Comparison of ENCODE assay signal across 1 cellular context in the genomic region with DNA sequence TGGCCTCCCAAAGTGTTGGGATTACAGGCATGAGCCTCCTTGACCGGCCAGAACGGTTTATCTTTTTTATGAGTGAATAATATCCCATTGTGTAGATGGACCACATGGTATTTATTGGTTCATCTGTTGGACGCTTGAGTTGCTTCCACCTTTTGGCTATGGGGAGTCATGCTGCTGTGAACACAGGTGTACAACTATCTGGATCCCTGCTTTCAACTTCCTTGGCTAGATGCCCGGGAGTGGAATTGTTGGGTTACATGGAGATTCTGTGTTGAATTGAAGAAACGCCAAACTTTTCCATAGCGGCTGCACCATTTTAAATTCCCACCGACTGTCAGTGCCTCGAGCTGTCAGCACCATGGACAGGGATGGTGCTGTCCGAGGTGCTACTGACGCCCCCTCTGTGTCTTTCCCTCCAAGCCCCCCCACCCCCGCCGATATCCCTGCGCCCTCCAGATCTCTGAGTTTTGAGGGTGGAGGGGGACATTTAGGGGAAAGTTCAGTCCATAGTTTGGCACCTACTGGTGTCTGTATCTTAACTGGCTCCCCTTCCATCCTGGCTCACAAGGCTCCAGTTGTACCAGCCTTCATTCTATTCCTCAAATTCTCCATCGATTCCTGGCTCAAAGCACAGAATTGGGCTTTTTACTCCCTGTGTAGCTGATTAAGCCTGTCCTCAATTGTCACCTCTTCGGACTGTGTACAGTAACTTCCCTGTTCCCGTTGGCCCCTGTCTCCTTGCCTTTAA.
TF ChIP-seq lines count a peak whose summit lies in the region.

No MANE protein-coding gene starts in this region.

TF ChIP-seq in HepG2, 621 proteins besides CTCF, POLR2A, EP300 and RAD21 (continued from another document and continues in another):
- TF ChIP-seq ZNF281 (CRISPR knock-in tag; IDR thresholded peaks at IDR 0.05; ENCODE audit: borderline replicate concordance) = peak; percentile 88
- TF ChIP-seq, protein P1, sequence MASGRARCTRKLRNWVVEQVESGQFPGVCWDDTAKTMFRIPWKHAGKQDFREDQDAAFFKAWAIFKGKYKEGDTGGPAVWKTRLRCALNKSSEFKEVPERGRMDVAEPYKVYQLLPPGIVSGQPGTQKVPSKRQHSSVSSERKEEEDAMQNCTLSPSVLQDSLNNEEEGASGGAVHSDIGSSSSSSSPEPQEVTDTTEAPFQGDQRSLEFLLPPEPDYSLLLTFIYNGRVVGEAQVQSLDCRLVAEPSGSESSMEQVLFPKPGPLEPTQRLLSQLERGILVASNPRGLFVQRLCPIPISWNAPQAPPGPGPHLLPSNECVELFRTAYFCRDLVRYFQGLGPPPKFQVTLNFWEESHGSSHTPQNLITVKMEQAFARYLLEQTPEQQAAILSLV (CRISPR knock-in tag; IDR thresholded peaks at IDR 0.05; ENCODE audit: borderline replicate concordance) = peak; percentile 97
- TF ChIP-seq FOXO1 (CRISPR knock-in tag; IDR thresholded peaks at IDR 0.05) = peak; percentile 91
- peak; percentile 67 for TF ChIP-seq ZFY (CRISPR knock-in tag; IDR thresholded peaks at IDR 0.05)
- TF ChIP-seq CREM (IDR thresholded peaks at IDR 0.05) = no peak
- TF ChIP-seq CREM (CRISPR knock-in tag; IDR thresholded peaks at IDR 0.05) = peak; percentile 67
- peak; percentile 82; the same call in 1 of the 2 replicates for TF ChIP-seq YEATS4 (CRISPR knock-in tag; IDR thresholded peaks at IDR 0.05; ENCODE audit: borderline replicate concordance)
- peak; percentile 84; the same call in 1 of the 2 replicates for TF ChIP-seq DDIT3 (CRISPR knock-in tag; IDR thresholded peaks at IDR 0.05)
- TF ChIP-seq TCF7 (IDR thresholded peaks at IDR 0.05; ENCODE audit: low read depth) = no peak
- no peak for TF ChIP-seq ZNF550 (CRISPR knock-in tag; IDR thresholded peaks at IDR 0.05; ENCODE audit: borderline replicate concordance)
- peak; percentile 70; the same call in 1 of the 2 replicates for TF ChIP-seq ZNF674 (CRISPR knock-in tag; IDR thresholded peaks at IDR 0.05; ENCODE audit: low read depth)
- TF ChIP-seq CCDC6 (CRISPR knock-in tag; IDR thresholded peaks at IDR 0.05) = no peak
- TF ChIP-seq, protein P2, sequence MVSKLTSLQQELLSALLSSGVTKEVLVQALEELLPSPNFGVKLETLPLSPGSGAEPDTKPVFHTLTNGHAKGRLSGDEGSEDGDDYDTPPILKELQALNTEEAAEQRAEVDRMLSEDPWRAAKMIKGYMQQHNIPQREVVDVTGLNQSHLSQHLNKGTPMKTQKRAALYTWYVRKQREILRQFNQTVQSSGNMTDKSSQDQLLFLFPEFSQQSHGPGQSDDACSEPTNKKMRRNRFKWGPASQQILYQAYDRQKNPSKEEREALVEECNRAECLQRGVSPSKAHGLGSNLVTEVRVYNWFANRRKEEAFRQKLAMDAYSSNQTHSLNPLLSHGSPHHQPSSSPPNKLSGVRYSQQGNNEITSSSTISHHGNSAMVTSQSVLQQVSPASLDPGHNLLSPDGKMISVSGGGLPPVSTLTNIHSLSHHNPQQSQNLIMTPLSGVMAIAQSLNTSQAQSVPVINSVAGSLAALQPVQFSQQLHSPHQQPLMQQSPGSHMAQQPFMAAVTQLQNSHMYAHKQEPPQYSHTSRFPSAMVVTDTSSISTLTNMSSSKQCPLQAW (CRISPR knock-in tag; IDR thresholded peaks at IDR 0.05) = no peak
- TF ChIP-seq ZNF780A (CRISPR knock-in tag; IDR thresholded peaks at IDR 0.05) = peak; percentile 91; the same call in 1 of the 2 replicates
- TF ChIP-seq ZNF468 (CRISPR knock-in tag; IDR thresholded peaks at IDR 0.05) = 0 out of 2 replicates have a peak, but pooled peaks have one; percentile 67
- TF ChIP-seq ZNF20 (CRISPR knock-in tag; IDR thresholded peaks at IDR 0.05) = peak; percentile 90; the same call in 1 of the 2 replicates
- TF ChIP-seq, protein P3, sequence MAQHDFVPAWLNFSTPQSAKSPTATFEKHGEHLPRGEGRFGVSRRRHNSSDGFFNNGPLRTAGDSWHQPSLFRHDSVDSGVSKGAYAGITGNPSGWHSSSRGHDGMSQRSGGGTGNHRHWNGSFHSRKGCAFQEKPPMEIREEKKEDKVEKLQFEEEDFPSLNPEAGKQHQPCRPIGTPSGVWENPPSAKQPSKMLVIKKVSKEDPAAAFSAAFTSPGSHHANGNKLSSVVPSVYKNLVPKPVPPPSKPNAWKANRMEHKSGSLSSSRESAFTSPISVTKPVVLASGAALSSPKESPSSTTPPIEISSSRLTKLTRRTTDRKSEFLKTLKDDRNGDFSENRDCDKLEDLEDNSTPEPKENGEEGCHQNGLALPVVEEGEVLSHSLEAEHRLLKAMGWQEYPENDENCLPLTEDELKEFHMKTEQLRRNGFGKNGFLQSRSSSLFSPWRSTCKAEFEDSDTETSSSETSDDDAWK (CRISPR knock-in tag; IDR thresholded peaks at IDR 0.05) = no peak
- TF ChIP-seq, protein P4, sequence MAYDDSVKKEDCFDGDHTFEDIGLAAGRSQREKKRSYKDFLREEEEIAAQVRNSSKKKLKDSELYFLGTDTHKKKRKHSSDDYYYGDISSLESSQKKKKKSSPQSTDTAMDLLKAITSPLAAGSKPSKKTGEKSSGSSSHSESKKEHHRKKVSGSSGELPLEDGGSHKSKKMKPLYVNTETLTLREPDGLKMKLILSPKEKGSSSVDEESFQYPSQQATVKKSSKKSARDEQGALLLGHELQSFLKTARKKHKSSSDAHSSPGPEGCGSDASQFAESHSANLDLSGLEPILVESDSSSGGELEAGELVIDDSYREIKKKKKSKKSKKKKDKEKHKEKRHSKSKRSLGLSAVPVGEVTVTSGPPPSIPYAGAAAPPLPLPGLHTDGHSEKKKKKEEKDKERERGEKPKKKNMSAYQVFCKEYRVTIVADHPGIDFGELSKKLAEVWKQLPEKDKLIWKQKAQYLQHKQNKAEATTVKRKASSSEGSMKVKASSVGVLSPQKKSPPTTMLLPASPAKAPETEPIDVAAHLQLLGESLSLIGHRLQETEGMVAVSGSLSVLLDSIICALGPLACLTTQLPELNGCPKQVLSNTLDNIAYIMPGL (CRISPR knock-in tag; IDR thresholded peaks at IDR 0.05; ENCODE audit: borderline replicate concordance in 1 of 2, low read depth in 1 of 2) = peak; percentile 46 to 49; a peak in 1 of 4 replicates
- peak; percentile 85; the same call in 1 of the 2 replicates for TF ChIP-seq YEATS2 (CRISPR knock-in tag; IDR thresholded peaks at IDR 0.05; ENCODE audit: borderline replicate concordance)
- TF ChIP-seq ATRX (CRISPR knock-in tag; IDR thresholded peaks at IDR 0.05; ENCODE audit: borderline replicate concordance) = no peak
- peak; percentile 96 for TF ChIP-seq TP53 (CRISPR knock-in tag; conservative IDR thresholded peaks at IDR 0.05)
- peak; percentile 97 for TF ChIP-seq ZBTB43 (CRISPR knock-in tag; conservative IDR thresholded peaks at IDR 0.05)
- TF ChIP-seq GFI1 (CRISPR knock-in tag; IDR thresholded peaks at IDR 0.05; ENCODE audit: borderline replicate concordance) = no peak
- 0 out of 2 replicates have a peak, but pooled peaks have one; percentile 45 for TF ChIP-seq ZNF724P (CRISPR knock-in tag; IDR thresholded peaks at IDR 0.05; ENCODE audit: borderline replicate concordance)
- no peak for TF ChIP-seq THYN1 (CRISPR knock-in tag; IDR thresholded peaks at IDR 0.05; ENCODE audit: borderline replicate concordance, low read depth)
- TF ChIP-seq REPIN1 (CRISPR knock-in tag; IDR thresholded peaks at IDR 0.05; ENCODE audit: borderline replicate concordance, low read depth) = no peak
- no peak for TF ChIP-seq NR2C2 (CRISPR knock-in tag; IDR thresholded peaks at IDR 0.05; ENCODE audit: borderline replicate concordance)
- TF ChIP-seq ZNF574 (CRISPR knock-in tag; IDR thresholded peaks at IDR 0.05) = peak; percentile 89
- no peak for TF ChIP-seq SMC3 (IDR thresholded peaks at IDR 0.05; ENCODE audit: low read length)
- TF ChIP-seq ZNF354B (CRISPR knock-in tag; IDR thresholded peaks at IDR 0.05) = 0 out of 2 replicates have a peak, but pooled peaks have one; percentile 54
- peak; percentile 83 for TF ChIP-seq TBX2 (CRISPR knock-in tag; IDR thresholded peaks at IDR 0.05; ENCODE audit: borderline replicate concordance)
- peak; percentile 97 for TF ChIP-seq MTF1 (CRISPR knock-in tag; IDR thresholded peaks at IDR 0.05)
- no peak for TF ChIP-seq NFIC (IDR thresholded peaks at IDR 0.05; ENCODE audit: low read length)
- TF ChIP-seq HDAC2 (CRISPR knock-in tag; IDR thresholded peaks at IDR 0.05) = peak; percentile 66
- TF ChIP-seq MED1 (CRISPR knock-in tag; IDR thresholded peaks at IDR 0.05) = peak; percentile 76
- peak; percentile 82; the same call in 1 of the 2 replicates for TF ChIP-seq ZSCAN22 (CRISPR knock-in tag; IDR thresholded peaks at IDR 0.05)
- peak; percentile 85; the same call in 1 of the 2 replicates for TF ChIP-seq ZC3H13 (CRISPR knock-in tag; IDR thresholded peaks at IDR 0.05)
- peak; percentile 92 for TF ChIP-seq ZNF547 (CRISPR knock-in tag; IDR thresholded peaks at IDR 0.05)
- TF ChIP-seq, protein P5, sequence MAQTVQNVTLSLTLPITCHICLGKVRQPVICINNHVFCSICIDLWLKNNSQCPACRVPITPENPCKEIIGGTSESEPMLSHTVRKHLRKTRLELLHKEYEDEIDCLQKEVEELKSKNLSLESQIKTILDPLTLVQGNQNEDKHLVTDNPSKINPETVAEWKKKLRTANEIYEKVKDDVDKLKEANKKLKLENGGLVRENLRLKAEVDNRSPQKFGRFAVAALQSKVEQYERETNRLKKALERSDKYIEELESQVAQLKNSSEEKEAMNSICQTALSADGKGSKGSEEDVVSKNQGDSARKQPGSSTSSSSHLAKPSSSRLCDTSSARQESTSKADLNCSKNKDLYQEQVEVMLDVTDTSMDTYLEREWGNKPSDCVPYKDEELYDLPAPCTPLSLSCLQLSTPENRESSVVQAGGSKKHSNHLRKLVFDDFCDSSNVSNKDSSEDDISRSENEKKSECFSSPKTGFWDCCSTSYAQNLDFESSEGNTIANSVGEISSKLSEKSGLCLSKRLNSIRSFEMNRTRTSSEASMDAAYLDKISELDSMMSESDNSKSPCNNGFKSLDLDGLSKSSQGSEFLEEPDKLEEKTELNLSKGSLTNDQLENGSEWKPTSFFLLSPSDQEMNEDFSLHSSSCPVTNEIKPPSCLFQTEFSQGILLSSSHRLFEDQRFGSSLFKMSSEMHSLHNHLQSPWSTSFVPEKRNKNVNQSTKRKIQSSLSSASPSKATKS (CRISPR knock-in tag; IDR thresholded peaks at IDR 0.05) = no peak
- TF ChIP-seq ZFP62 (CRISPR knock-in tag; IDR thresholded peaks at IDR 0.05) = no peak
- TF ChIP-seq ZMAT3 (CRISPR knock-in tag; conservative IDR thresholded peaks at IDR 0.05) = peak; percentile 99
- peak; percentile 84; the same call in 1 of the 2 replicates for TF ChIP-seq ZNF614 (CRISPR knock-in tag; IDR thresholded peaks at IDR 0.05; ENCODE audit: borderline replicate concordance)
- TF ChIP-seq RBM39 (IDR thresholded peaks at IDR 0.05; ENCODE audit: low read depth, low read length, poor library complexity, severe bottlenecking) = no peak
- peak; percentile 64 for TF ChIP-seq GATAD2A (CRISPR knock-in tag; IDR thresholded peaks at IDR 0.05)
- TF ChIP-seq, protein P6, sequence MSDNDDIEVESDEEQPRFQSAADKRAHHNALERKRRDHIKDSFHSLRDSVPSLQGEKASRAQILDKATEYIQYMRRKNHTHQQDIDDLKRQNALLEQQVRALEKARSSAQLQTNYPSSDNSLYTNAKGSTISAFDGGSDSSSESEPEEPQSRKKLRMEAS (IDR thresholded peaks at IDR 0.05) = no peak
